ENCODE assay signal across 20 cellular contexts in genomic region chr2:241003830-241004564, GRCh38.
"Had no signal": no experiment of that assay in that cellular context is flagged by ENCODE, and none has a peak within 500 bp of the region (broad histone marks: within the 10 kb centered on the region; RNA-seq: fewer than 3 reads in every experiment).

No MANE protein-coding gene starts in this region.

- H3K27ac ChIP-seq: esophagus squamous epithelium, heart right ventricle, prostate gland, SK-N-MC, skin epidermis had no signal

- H3K36me3 ChIP-seq: prostate gland had no signal

- DNase-seq: activated gamma-delta T cell; effector CD8-positive, alpha-beta T cell; esophagus squamous epithelium; heart right ventricle; kidney glomerular epithelial cell; left ventricle myocardium superior; occipital lobe; right cardiac atrium; stimulated activated CD4-positive, alpha-beta T cell treated with anti-CD3 and anti-CD28 coated beads, Interleukin-15, amount 100 ng/mL, for 24 hours; stimulated activated CD4-positive, alpha-beta T cell treated with anti-CD3 and anti-CD28 coated beads, Interleukin-2, amount 100 ng/mL, for 48 hours; stimulated activated naive CD8-positive, alpha-beta T cell treated with anti-CD3 and anti-CD28 coated beads, Interleukin-15, amount 100 ng/mL, for 72 hours; T-helper 9 cell had no signal

- H3K9me3 ChIP-seq: prostate gland had no signal

- H3K27ac Mint-ChIP-seq: activated naive CD4-positive, alpha-beta T cell treated with anti-CD3 and anti-CD28 coated beads, Interleukin-2, amount 50 U/mL, for 24 hours; dendritic cell treated with granulocyte-macrophage colony-stimulating factor and Interleukin-4, amounts not matched to agents 40 ng/mL and 50 ng/mL, for 4 days; stimulated activated naive CD8-positive, alpha-beta T cell treated with anti-CD3 and anti-CD28 coated beads, Interleukin-15, amount 100 ng/mL, for 72 hours; type B pancreatic cell had no signal

- H3K4me1 ChIP-seq: prostate gland had no signal

- H3K4me3 Mint-ChIP-seq: activated naive CD4-positive, alpha-beta T cell treated with anti-CD3 and anti-CD28 coated beads, Interleukin-2, amount 50 U/mL, for 24 hours; dendritic cell treated with granulocyte-macrophage colony-stimulating factor and Interleukin-4, amounts not matched to agents 40 ng/mL and 50 ng/mL, for 4 days; stimulated activated naive CD8-positive, alpha-beta T cell treated with anti-CD3 and anti-CD28 coated beads, Interleukin-15, amount 100 ng/mL, for 72 hours; type B pancreatic cell had no signal

- H3K4me3 ChIP-seq: esophagus squamous epithelium, heart right ventricle, prostate gland, SK-N-MC, skin epidermis had no signal

- ATAC-seq: activated CD4-positive, CD25-positive, alpha-beta regulatory T cell treated with anti-CD3 and anti-CD28 coated beads, Interleukin-2, amount 50 U/mL, for 24 hours; heart right ventricle; left ventricle myocardium superior; right cardiac atrium; stimulated activated naive CD8-positive, alpha-beta T cell treated with anti-CD3 and anti-CD28 coated beads, Interleukin-15, amount 100 ng/mL, for 72 hours had no signal

- FAIRE-seq: endothelial cell of umbilical vein had no signal
